26 cellular contexts compared by ENCODE assay signal in genomic region chr2:142954488-142954887, GRCh38.
"Had no signal": no experiment of that assay in that cellular context is flagged by ENCODE, and none has a peak within 500 bp of the region (broad histone marks: within the 10 kb centered on the region; RNA-seq: fewer than 3 reads in every experiment).

No MANE protein-coding gene starts in this region.

- H3K9me3 ChIP-seq: SJCRH30 had no signal

- H3K36me3 Mint-ChIP-seq: activated naive CD8-positive, alpha-beta T cell treated with anti-CD3 and anti-CD28 coated beads, Interleukin-2, amount 10 ng/mL, durations not matched to agents 7 days and 5 days had no signal

- H3K27ac Mint-ChIP-seq: activated CD4-positive, alpha-beta T cell treated with anti-CD3 and anti-CD28 coated beads for 36 hours; activated CD4-positive, alpha-beta T cell treated with anti-CD3 and anti-CD28 coated beads, Interleukin-2, amount 10 ng/mL, durations not matched to agents 7 days and 5 days; activated CD8-positive, alpha-beta T cell treated with anti-CD3 and anti-CD28 coated beads, Interleukin-2, amount 10 ng/mL, durations not matched to agents 7 days and 5 days; activated naive CD4-positive, alpha-beta T cell treated with anti-CD3 and anti-CD28 coated beads, Interleukin-2, amount 50 U/mL, for 24 hours; activated naive CD8-positive, alpha-beta T cell treated with anti-CD3 and anti-CD28 coated beads, Interleukin-2, amount 10 ng/mL, durations not matched to agents 7 days and 5 days; activated T-cell treated with anti-CD3 and anti-CD28 coated beads, Interleukin-2, amount 50 U/mL, for 24 hours; activated T-helper 2 cell treated with anti-CD3 and anti-CD28 coated beads, Interferon-gamma antibody, Interleukin-2, Interleukin-4, amounts not matched to agents 10 μg/mL and 5 μg/mL and 100 μg/mL, durations not matched to agents 14 hours and 24 hours and 36 hours; T-helper 1 cell treated with Interleukin-12 subunit alpha and Interleukin-12 subunit beta and Interleukin-4 antibody, amounts not matched to agents 30 μg/mL and 1 μg/mL, for 36 hours; T-helper 2 cell treated with Interferon-gamma antibody and Interleukin-4, amounts not matched to agents 5 μg/mL and 100 μg/mL, for 36 hours; WTC11 had no signal

- H3K36me3 ChIP-seq: brain microvascular endothelial cell, SJCRH30 had no signal

- H3K27me3 ChIP-seq: brain microvascular endothelial cell, SJCRH30 had no signal

- H3K4me1 ChIP-seq: SJCRH30 had no signal

- H3K4me3 ChIP-seq: SJCRH30, SK-N-MC had no signal

- ATAC-seq: activated CD4-positive, alpha-beta T cell treated with anti-CD3 and anti-CD28 coated beads for 36 hours; activated CD4-positive, CD25-positive, alpha-beta regulatory T cell treated with anti-CD3 and anti-CD28 coated beads, Interleukin-2, amount 50 U/mL, for 24 hours; activated CD8-positive, alpha-beta T cell treated with anti-CD3 and anti-CD28 coated beads, Interleukin-2, amount 10 ng/mL, durations not matched to agents 7 days and 5 days; Panc1; WTC11 had no signal

- H3K4me3 Mint-ChIP-seq: activated CD4-positive, alpha-beta T cell treated with anti-CD3 and anti-CD28 coated beads for 36 hours; activated CD4-positive, alpha-beta T cell treated with anti-CD3 and anti-CD28 coated beads, Interleukin-2, amount 10 ng/mL, durations not matched to agents 7 days and 5 days; activated CD8-positive, alpha-beta T cell treated with anti-CD3 and anti-CD28 coated beads, Interleukin-2, amount 10 ng/mL, durations not matched to agents 7 days and 5 days; activated naive CD4-positive, alpha-beta T cell treated with anti-CD3 and anti-CD28 coated beads, Interleukin-2, amount 50 U/mL, for 24 hours; activated naive CD8-positive, alpha-beta T cell treated with anti-CD3 and anti-CD28 coated beads, Interleukin-2, amount 10 ng/mL, durations not matched to agents 7 days and 5 days; activated T-cell treated with anti-CD3 and anti-CD28 coated beads, Interleukin-2, amount 50 U/mL, for 24 hours; T-helper 1 cell treated with Interleukin-12 subunit alpha and Interleukin-12 subunit beta and Interleukin-4 antibody, amounts not matched to agents 30 μg/mL and 1 μg/mL, for 36 hours; T-helper 2 cell treated with Interferon-gamma antibody and Interleukin-4, amounts not matched to agents 5 μg/mL and 100 μg/mL, for 36 hours; WTC11 had no signal

- H3K27ac ChIP-seq: brain microvascular endothelial cell, SJCRH30, SK-N-MC had no signal

- DNase-seq: activated CD4-positive, alpha-beta T cell treated with anti-CD3 and anti-CD28 coated beads for 36 hours; activated CD4-positive, alpha-beta T cell treated with anti-CD3 and anti-CD28 coated beads, Interleukin-2, amount 10 ng/mL, durations not matched to agents 7 days and 5 days; activated CD4-positive, alpha-beta T cell treated with anti-CD3 and anti-CD28 coated beads, Interleukin-2, amount 50 U/mL, for 48 hours; activated CD8-positive, alpha-beta T cell treated with anti-CD3 and anti-CD28 coated beads, Interleukin-2, amount 10 ng/mL, durations not matched to agents 7 days and 5 days; activated gamma-delta T cell; activated naive CD4-positive, alpha-beta T cell treated with Interleukin-2 at 50 U/mL for 16 hours; activated naive CD8-positive, alpha-beta T cell treated with anti-CD3 and anti-CD28 coated beads, Interleukin-2, amount 10 ng/mL, durations not matched to agents 7 days and 5 days; activated T-cell treated with anti-CD3 and anti-CD28 coated beads, Interleukin-2, amount 50 U/mL, for 24 hours; brain microvascular endothelial cell; central memory CD4-positive, alpha-beta T cell; NCI-H1105; NCI-H1436; NCI-H1694; NCI-H2029; NCI-H345; NCI-H524 treated with DMSO at 0.1 percent for 48 hours; SHP77; SJCRH30 had no signal

- H3K9me3 Mint-ChIP-seq: activated naive CD8-positive, alpha-beta T cell treated with anti-CD3 and anti-CD28 coated beads, Interleukin-2, amount 10 ng/mL, durations not matched to agents 7 days and 5 days; activated T-helper 2 cell treated with anti-CD3 and anti-CD28 coated beads, Interferon-gamma antibody, Interleukin-2, Interleukin-4, amounts not matched to agents 10 μg/mL and 5 μg/mL and 100 μg/mL, durations not matched to agents 14 hours and 24 hours and 36 hours; T-helper 1 cell treated with Interleukin-12 subunit alpha and Interleukin-12 subunit beta and Interleukin-4 antibody, amounts not matched to agents 30 μg/mL and 1 μg/mL, for 36 hours; T-helper 2 cell treated with Interferon-gamma antibody and Interleukin-4, amounts not matched to agents 5 μg/mL and 100 μg/mL, for 36 hours had no signal

- H3K4me1 Mint-ChIP-seq: activated CD4-positive, alpha-beta T cell treated with anti-CD3 and anti-CD28 coated beads for 36 hours; activated CD4-positive, alpha-beta T cell treated with anti-CD3 and anti-CD28 coated beads, Interleukin-2, amount 10 ng/mL, durations not matched to agents 7 days and 5 days; activated naive CD4-positive, alpha-beta T cell treated with anti-CD3 and anti-CD28 coated beads, Interleukin-2, amount 50 U/mL, for 24 hours; activated naive CD8-positive, alpha-beta T cell treated with anti-CD3 and anti-CD28 coated beads, Interleukin-2, amount 10 ng/mL, durations not matched to agents 7 days and 5 days had no signal
